In the genomic region with DNA sequence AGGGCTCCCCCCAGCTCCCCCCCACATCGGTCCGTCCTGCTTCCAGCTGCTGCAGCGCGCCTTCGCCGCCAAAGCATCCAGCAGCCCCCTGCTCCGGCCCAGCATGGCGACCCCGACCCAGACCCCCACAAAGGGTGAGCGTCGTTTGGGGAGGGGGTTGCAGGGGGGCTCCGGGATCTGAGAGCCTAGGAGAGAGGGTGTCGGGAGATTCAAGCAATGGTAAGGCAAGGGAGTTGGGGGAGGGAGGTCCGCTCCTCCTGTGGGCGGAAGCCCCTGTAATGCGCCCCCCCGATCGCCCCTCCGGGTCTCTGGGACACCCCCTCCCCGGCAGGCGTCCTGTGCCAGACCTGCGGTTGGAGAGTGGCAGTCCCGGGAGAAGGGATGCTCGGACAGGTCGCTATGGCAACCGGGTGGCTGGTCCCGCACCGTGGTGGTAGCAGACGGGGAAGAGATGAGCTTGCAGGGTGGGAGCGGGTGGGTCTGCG, we compare ENCODE assay signal across 9 cellular contexts. TPM values are rescaled to one million over a fixed set of nuclear protein-coding genes. Genes with fewer than 3 reads are reported as not detected.
DNase-seq lines count a peak whose midpoint lies in the region; ATAC-seq and TF ChIP-seq lines count a peak whose summit lies in the region.
"Had no signal": no experiment of that assay in that cellular context is flagged by ENCODE, and none has a peak within 500 bp of the region (broad histone marks: within the 10 kb centered on the region; RNA-seq: fewer than 3 reads in every experiment).

A gene with protein sequence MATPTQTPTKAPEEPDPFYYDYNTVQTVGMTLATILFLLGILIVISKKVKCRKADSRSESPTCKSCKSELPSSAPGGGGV (plus strand): TSS at position 25 of the 485 bp plus-strand sequence. CDS start 79 bp downstream, at position 104.

- no peak for ATAC-seq in WTC11
- no peak for ATAC-seq in thoracic aorta (ENCODE audit: insufficient number of reproducible peaks, low FRiP score, low read depth)
- no peak for ATAC-seq in HG02798 (IDR thresholded peaks at IDR 0.05; ENCODE audit: poor library complexity, unreplicated experiment)
- ATAC-seq in HG02763 (IDR thresholded peaks at IDR 0.05; ENCODE audit: unreplicated experiment) = no peak

- H3K9me3 Mint-ChIP-seq in activated naive CD4-positive, alpha-beta T cell treated with anti-CD3 and anti-CD28 coated beads, Interleukin-2, amount 10 ng/mL, durations not matched to agents 7 days and 5 days = no peaks in the 10 kb centered on the region
- H3K9me3 Mint-ChIP-seq in WTC11 = no peaks in the 10 kb centered on the region

- no peaks in the 10 kb centered on the region for H3K9me3 ChIP-seq in iPS-18c (ENCODE audit: control insufficient read depth, insufficient read depth, low read length)
- H3K9me3 ChIP-seq in thoracic aorta = no peaks in the 10 kb centered on the region

- H3K4me3 ChIP-seq in iPS-18c (ENCODE audit: insufficient read depth, low read depth, low read length) (peak within 1 kb of the TSS; percentile 64), thoracic aorta (peak within 1 kb of the TSS; percentile 24)

- peaks cover 54% of the 10 kb centered on the region for H3K27me3 Mint-ChIP-seq in activated naive CD4-positive, alpha-beta T cell treated with anti-CD3 and anti-CD28 coated beads, Interleukin-2, amount 10 ng/mL, durations not matched to agents 7 days and 5 days
- peaks cover 32% of the 10 kb centered on the region for H3K27me3 Mint-ChIP-seq in WTC11 (ENCODE audit: low read depth)

- POLR2A ChIA-PET in WTC11 (lab: Charles Lee) = interaction anchor here (0.9 to 2.4 kb wide), 2 partner anchors 9 to 28 kb away, joined by 3 to 9 read pairs; no protein-coding TSS in a partner anchor

- peaks cover 17 to 31% of the 10 kb centered on the region in 2 donors for H3K4me1 ChIP-seq in thoracic aorta (ENCODE audit: control insufficient read depth in 1 of 2, low read depth in 2 of 2)

- TF ChIP-seq CTCF in WTC11 (IDR thresholded peaks at IDR 0.05) = peak; percentile 14; the same call in 1 of the 2 replicates
- TF ChIP-seq CTCF in thoracic aorta (IDR thresholded peaks at IDR 0.05) = no peak

- H3K4me3 Mint-ChIP-seq in activated naive CD4-positive, alpha-beta T cell treated with anti-CD3 and anti-CD28 coated beads, Interleukin-2, amount 10 ng/mL, durations not matched to agents 7 days and 5 days = peak within 1 kb of the TSS; percentile 78
- peak within 1 kb of the TSS; percentile 91 for H3K4me3 Mint-ChIP-seq in WTC11

- H3K4me1 Mint-ChIP-seq in activated naive CD4-positive, alpha-beta T cell treated with anti-CD3 and anti-CD28 coated beads, Interleukin-2, amount 10 ng/mL, durations not matched to agents 7 days and 5 days = peaks cover 45% of the 10 kb centered on the region
- H3K4me1 Mint-ChIP-seq in WTC11 = peaks cover 44% of the 10 kb centered on the region

- H3K27ac Mint-ChIP-seq in activated naive CD4-positive, alpha-beta T cell treated with anti-CD3 and anti-CD28 coated beads, Interleukin-2, amount 10 ng/mL, durations not matched to agents 7 days and 5 days = no peak within 1 kb of the TSS
- 0 out of 2 replicates have a peak within 1 kb of the TSS, but pooled peaks have one; percentile 49 for H3K27ac Mint-ChIP-seq in WTC11

- peaks cover 14% of the 10 kb centered on the region for H3K36me3 Mint-ChIP-seq in activated naive CD4-positive, alpha-beta T cell treated with anti-CD3 and anti-CD28 coated beads, Interleukin-2, amount 10 ng/mL, durations not matched to agents 7 days and 5 days
- H3K36me3 Mint-ChIP-seq in WTC11 = peaks cover 2% of the 10 kb centered on the region; the same call in 1 of the 2 replicates

- no peaks in the 10 kb centered on the region for H3K36me3 ChIP-seq in thoracic aorta

- no peak within 1 kb of the TSS for H3K27ac ChIP-seq in thoracic aorta

- peak; percentile 46 for DNase-seq in activated naive CD4-positive, alpha-beta T cell treated with anti-CD3 and anti-CD28 coated beads, Interleukin-2, amount 10 ng/mL, durations not matched to agents 7 days and 5 days
- no peak for DNase-seq in activated naive CD4-positive, alpha-beta T cell (lab: John Stamatoyannopoulos, UW)
- DNase-seq in WTC11 (ENCODE audit: low spot score) = peak; percentile 63
- no peak for DNase-seq in thoracic aorta (ENCODE audit: low spot score)
- no peak for DNase-seq in SKM-1 treated with dmso at 0.1 percent for 144 hours (lab: John Stamatoyannopoulos, UW; ENCODE audit: unreplicated experiment)
- DNase-seq: NCI-H774 had no signal

- CTCF ChIA-PET in activated naive CD4-positive, alpha-beta T cell treated with anti-CD3 and anti-CD28 coated beads, Interleukin-2, amount 10 ng/mL, durations not matched to agents 7 days and 5 days (lab: Charles Lee) = interaction anchor here (0.6 to 5.9 kb wide), 3 partner anchors 10 to 84 kb away, joined by 3 to 50 read pairs (median 44); a partner anchor contains a TSS
- CTCF ChIA-PET in WTC11 (lab: Charles Lee) = interaction anchor here (0.5 to 5.5 kb wide), 19 partner anchors 10 to 327 kb away, joined by 3 to 143 read pairs (median 4); a partner anchor contains a TSS

- H3K27me3 ChIP-seq in thoracic aorta (replicated peaks; ENCODE audit: insufficient read depth) = no peaks in the 10 kb centered on the region

TF ChIP-seq in WTC11, 78 proteins besides CTCF, POLR2A, EP300 and RAD21:
- no peak for TF ChIP-seq ZNF423 (CRISPR knock-in tag; IDR thresholded peaks at IDR 0.05)
- TF ChIP-seq SP1 (CRISPR knock-in tag; conservative IDR thresholded peaks at IDR 0.05) = 0 out of 2 replicates have a peak, but pooled peaks have one; percentile 2

RNA-seq across cellular contexts. Expression of the gene that starts here (rescaled TPM):
- total RNA-seq in WTC11 (2021) (16.7 to 16.9 TPM (median 16.9 TPM) in 3 replicates), thoracic aorta (not detected)

Comparison
In these comparisons a context has a peak if more than half of its experiments do, and no peak if none do; other contexts are left out.
1. RNA of the gene that starts here (total RNA-seq): 16.7 to 16.9 TPM in WTC11; not detected in thoracic aorta; every median in the first group is over 10 times any median in the second.
2. DNase-seq: peak in activated naive CD4-positive, alpha-beta T cell treated with anti-CD3 and anti-CD28 coated beads, Interleukin-2, amount 10 ng/mL, durations not matched to agents 7 days and 5 days (single experiment) and WTC11 (single experiment); none in activated naive CD4-positive, alpha-beta T cell (0 of 4), thoracic aorta (single experiment) and SKM-1 treated with dmso at 0.1 percent for 144 hours (single experiment).